In genomic region chr2:34012728-34013302, GRCh38 we compare ENCODE assay signal across 1 cellular context.
TF ChIP-seq lines count a peak whose summit lies in the region.

No MANE protein-coding gene starts in this region.

TF ChIP-seq in H1, 55 proteins besides CTCF, POLR2A, EP300 and RAD21:
- 0 out of 2 replicates have a peak, but pooled peaks have one; percentile 70 for TF ChIP-seq RXRA (IDR thresholded peaks at IDR 0.05; ENCODE audit: insufficient read depth, low read depth, low read length)
- no peak for TF ChIP-seq ATF2 (IDR thresholded peaks at IDR 0.05; ENCODE audit: low read length)
- TF ChIP-seq CTBP2 (IDR thresholded peaks at IDR 0.05; ENCODE audit: borderline replicate concordance, insufficient read depth, insufficient read length, low read length) = no peak
